Comparison of ENCODE assay signal across 1 cellular context in the genomic region with DNA sequence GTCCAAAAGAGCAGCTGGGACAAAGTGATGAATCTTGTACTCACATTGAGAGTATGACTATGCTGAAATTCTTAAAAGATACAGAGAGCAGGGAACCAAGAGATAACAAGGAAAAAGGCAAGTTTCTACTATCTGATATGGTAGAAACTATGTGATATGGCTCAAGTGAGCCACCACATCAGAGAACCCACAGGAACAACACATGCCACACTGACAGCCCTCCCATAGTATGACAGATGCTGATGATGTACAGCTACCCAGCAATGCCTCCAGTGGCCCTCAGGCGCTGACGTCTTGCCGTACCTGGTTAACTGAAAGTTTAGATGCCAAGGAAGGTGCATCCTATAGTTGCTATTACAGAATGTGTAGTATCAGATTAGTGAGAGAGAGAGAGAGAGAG.
TF ChIP-seq lines count a peak whose summit lies in the region.

No MANE protein-coding gene starts in this region.

TF ChIP-seq in K562, 482 proteins besides CTCF, POLR2A, EP300 and RAD21 (continued from another document):
- TF ChIP-seq, protein P1, sequence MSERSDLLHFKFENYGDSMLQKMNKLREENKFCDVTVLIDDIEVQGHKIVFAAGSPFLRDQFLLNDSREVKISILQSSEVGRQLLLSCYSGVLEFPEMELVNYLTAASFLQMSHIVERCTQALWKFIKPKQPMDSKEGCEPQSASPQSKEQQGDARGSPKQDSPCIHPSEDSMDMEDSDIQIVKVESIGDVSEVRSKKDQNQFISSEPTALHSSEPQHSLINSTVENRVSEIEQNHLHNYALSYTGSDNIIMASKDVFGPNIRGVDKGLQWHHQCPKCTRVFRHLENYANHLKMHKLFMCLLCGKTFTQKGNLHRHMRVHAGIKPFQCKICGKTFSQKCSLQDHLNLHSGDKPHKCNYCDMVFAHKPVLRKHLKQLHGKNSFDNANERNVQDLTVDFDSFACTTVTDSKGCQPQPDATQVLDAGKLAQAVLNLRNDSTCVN (CRISPR knock-in tag; IDR thresholded peaks at IDR 0.05) = no peak
- TF ChIP-seq TCF7 (IDR thresholded peaks at IDR 0.05; ENCODE audit: borderline replicate concordance) = peak; percentile 95
- peak; percentile 40 for TF ChIP-seq MEIS2 (IDR thresholded peaks at IDR 0.05; ENCODE audit: partially characterized antibody)
- no peak for TF ChIP-seq ELF2 (CRISPR knock-in tag; IDR thresholded peaks at IDR 0.05)
- TF ChIP-seq CTBP1 (IDR thresholded peaks at IDR 0.05; ENCODE audit: borderline replicate concordance) = peak; percentile 10; the same call in 1 of the 2 replicates
- TF ChIP-seq, protein P2, sequence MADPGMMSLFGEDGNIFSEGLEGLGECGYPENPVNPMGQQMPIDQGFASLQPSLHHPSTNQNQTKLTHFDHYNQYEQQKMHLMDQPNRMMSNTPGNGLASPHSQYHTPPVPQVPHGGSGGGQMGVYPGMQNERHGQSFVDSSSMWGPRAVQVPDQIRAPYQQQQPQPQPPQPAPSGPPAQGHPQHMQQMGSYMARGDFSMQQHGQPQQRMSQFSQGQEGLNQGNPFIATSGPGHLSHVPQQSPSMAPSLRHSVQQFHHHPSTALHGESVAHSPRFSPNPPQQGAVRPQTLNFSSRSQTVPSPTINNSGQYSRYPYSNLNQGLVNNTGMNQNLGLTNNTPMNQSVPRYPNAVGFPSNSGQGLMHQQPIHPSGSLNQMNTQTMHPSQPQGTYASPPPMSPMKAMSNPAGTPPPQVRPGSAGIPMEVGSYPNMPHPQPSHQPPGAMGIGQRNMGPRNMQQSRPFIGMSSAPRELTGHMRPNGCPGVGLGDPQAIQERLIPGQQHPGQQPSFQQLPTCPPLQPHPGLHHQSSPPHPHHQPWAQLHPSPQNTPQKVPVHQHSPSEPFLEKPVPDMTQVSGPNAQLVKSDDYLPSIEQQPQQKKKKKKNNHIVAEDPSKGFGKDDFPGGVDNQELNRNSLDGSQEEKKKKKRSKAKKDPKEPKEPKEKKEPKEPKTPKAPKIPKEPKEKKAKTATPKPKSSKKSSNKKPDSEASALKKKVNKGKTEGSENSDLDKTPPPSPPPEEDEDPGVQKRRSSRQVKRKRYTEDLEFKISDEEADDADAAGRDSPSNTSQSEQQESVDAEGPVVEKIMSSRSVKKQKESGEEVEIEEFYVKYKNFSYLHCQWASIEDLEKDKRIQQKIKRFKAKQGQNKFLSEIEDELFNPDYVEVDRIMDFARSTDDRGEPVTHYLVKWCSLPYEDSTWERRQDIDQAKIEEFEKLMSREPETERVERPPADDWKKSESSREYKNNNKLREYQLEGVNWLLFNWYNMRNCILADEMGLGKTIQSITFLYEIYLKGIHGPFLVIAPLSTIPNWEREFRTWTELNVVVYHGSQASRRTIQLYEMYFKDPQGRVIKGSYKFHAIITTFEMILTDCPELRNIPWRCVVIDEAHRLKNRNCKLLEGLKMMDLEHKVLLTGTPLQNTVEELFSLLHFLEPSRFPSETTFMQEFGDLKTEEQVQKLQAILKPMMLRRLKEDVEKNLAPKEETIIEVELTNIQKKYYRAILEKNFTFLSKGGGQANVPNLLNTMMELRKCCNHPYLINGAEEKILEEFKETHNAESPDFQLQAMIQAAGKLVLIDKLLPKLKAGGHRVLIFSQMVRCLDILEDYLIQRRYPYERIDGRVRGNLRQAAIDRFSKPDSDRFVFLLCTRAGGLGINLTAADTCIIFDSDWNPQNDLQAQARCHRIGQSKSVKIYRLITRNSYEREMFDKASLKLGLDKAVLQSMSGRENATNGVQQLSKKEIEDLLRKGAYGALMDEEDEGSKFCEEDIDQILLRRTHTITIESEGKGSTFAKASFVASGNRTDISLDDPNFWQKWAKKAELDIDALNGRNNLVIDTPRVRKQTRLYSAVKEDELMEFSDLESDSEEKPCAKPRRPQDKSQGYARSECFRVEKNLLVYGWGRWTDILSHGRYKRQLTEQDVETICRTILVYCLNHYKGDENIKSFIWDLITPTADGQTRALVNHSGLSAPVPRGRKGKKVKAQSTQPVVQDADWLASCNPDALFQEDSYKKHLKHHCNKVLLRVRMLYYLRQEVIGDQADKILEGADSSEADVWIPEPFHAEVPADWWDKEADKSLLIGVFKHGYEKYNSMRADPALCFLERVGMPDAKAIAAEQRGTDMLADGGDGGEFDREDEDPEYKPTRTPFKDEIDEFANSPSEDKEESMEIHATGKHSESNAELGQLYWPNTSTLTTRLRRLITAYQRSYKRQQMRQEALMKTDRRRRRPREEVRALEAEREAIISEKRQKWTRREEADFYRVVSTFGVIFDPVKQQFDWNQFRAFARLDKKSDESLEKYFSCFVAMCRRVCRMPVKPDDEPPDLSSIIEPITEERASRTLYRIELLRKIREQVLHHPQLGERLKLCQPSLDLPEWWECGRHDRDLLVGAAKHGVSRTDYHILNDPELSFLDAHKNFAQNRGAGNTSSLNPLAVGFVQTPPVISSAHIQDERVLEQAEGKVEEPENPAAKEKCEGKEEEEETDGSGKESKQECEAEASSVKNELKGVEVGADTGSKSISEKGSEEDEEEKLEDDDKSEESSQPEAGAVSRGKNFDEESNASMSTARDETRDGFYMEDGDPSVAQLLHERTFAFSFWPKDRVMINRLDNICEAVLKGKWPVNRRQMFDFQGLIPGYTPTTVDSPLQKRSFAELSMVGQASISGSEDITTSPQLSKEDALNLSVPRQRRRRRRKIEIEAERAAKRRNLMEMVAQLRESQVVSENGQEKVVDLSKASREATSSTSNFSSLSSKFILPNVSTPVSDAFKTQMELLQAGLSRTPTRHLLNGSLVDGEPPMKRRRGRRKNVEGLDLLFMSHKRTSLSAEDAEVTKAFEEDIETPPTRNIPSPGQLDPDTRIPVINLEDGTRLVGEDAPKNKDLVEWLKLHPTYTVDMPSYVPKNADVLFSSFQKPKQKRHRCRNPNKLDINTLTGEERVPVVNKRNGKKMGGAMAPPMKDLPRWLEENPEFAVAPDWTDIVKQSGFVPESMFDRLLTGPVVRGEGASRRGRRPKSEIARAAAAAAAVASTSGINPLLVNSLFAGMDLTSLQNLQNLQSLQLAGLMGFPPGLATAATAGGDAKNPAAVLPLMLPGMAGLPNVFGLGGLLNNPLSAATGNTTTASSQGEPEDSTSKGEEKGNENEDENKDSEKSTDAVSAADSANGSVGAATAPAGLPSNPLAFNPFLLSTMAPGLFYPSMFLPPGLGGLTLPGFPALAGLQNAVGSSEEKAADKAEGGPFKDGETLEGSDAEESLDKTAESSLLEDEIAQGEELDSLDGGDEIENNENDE (IDR thresholded peaks at IDR 0.05; ENCODE audit: low read depth, low read length) = no peak
- no peak for TF ChIP-seq SIRT6 (IDR thresholded peaks at IDR 0.05; ENCODE audit: low read depth, low read length)
- TF ChIP-seq, protein P3, sequence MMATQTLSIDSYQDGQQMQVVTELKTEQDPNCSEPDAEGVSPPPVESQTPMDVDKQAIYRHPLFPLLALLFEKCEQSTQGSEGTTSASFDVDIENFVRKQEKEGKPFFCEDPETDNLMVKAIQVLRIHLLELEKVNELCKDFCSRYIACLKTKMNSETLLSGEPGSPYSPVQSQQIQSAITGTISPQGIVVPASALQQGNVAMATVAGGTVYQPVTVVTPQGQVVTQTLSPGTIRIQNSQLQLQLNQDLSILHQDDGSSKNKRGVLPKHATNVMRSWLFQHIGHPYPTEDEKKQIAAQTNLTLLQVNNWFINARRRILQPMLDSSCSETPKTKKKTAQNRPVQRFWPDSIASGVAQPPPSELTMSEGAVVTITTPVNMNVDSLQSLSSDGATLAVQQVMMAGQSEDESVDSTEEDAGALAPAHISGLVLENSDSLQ (IDR thresholded peaks at IDR 0.05) = no peak
- no peak for TF ChIP-seq TCFL5 (CRISPR knock-in tag; conservative IDR thresholded peaks at IDR 0.05)
- peak; percentile 41; the same call in 1 of the 2 replicates for TF ChIP-seq NFE2 (IDR thresholded peaks at IDR 0.05; ENCODE audit: low read depth)
- TF ChIP-seq RCOR1 (IDR thresholded peaks at IDR 0.05; ENCODE audit: borderline replicate concordance in 1 of 2, low read depth in 2 of 2, low read length in 2 of 2) = peak in 1 of 2 experiments; percentile 26; a peak in 1 of 4 replicates
- TF ChIP-seq ZNF764 (CRISPR knock-in tag; IDR thresholded peaks at IDR 0.05; ENCODE audit: low read depth) = no peak
- TF ChIP-seq, protein P4, sequence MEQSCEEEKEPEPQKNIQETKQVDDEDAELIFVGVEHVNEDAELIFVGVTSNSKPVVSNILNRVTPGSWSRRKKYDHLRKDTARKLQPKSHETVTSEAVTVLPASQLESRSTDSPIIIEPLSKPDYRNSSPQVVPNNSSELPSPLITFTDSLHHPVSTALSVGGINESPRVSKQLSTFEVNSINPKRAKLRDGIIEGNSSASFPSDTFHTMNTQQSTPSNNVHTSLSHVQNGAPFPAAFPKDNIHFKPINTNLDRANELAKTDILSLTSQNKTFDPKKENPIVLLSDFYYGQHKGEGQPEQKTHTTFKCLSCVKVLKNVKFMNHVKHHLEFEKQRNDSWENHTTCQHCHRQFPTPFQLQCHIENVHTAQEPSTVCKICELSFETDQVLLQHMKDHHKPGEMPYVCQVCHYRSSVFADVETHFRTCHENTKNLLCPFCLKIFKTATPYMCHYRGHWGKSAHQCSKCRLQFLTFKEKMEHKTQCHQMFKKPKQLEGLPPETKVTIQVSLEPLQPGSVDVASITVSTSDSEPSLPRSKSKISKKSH (CRISPR knock-in tag; IDR thresholded peaks at IDR 0.05) = no peak
- TF ChIP-seq, protein P5, sequence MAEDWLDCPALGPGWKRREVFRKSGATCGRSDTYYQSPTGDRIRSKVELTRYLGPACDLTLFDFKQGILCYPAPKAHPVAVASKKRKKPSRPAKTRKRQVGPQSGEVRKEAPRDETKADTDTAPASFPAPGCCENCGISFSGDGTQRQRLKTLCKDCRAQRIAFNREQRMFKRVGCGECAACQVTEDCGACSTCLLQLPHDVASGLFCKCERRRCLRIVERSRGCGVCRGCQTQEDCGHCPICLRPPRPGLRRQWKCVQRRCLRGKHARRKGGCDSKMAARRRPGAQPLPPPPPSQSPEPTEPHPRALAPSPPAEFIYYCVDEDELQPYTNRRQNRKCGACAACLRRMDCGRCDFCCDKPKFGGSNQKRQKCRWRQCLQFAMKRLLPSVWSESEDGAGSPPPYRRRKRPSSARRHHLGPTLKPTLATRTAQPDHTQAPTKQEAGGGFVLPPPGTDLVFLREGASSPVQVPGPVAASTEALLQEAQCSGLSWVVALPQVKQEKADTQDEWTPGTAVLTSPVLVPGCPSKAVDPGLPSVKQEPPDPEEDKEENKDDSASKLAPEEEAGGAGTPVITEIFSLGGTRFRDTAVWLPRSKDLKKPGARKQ (CRISPR knock-in tag; IDR thresholded peaks at IDR 0.05) = no peak
- TF ChIP-seq LEF1 (IDR thresholded peaks at IDR 0.05) = peak; percentile 30; the same call in 1 of the 2 replicates
